In genomic region chr4:176949022-176949421, GRCh38 we compare ENCODE assay signal across 22 cellular contexts.
DNase-seq lines count a peak whose midpoint lies in the region; ATAC-seq and TF ChIP-seq lines count a peak whose summit lies in the region.
"Had no signal": no experiment of that assay in that cellular context is flagged by ENCODE, and none has a peak within 500 bp of the region (broad histone marks: within the 10 kb centered on the region; RNA-seq: fewer than 3 reads in every experiment).

No MANE protein-coding gene starts in this region.

- no peak for TF ChIP-seq POLR2A in body of pancreas (IDR thresholded peaks at IDR 0.05)

- intact Hi-C loops in body of pancreas (cut with DNase I) (no loop called here), left lung (cut with DNase I) (no loop called here)

- H3K27me3 ChIP-seq in body of pancreas (no peaks in the 10 kb centered on the region), left lung (no peaks in the 10 kb centered on the region)
- H3K27me3 ChIP-seq: gastrocnemius medialis, stomach, transverse colon had no signal

- H3K36me3 ChIP-seq in body of pancreas (replicated peaks in 1 of 2; ENCODE audit: insufficient read depth in 1 of 2, low read depth in 2 of 2) (no peaks in the 10 kb centered on the region), left lung (no peaks in the 10 kb centered on the region)
- H3K36me3 ChIP-seq: gastrocnemius medialis, stomach, transverse colon had no signal

- H3K27ac ChIP-seq in body of pancreas: no peak overlapping the region
- no peak overlapping the region for H3K27ac ChIP-seq in left lung
- H3K27ac ChIP-seq: gastrocnemius medialis, stomach, transverse colon had no signal

- in situ Hi-C loops in G401 (cut with HindIII; ENCODE audit: low sequenced_read_pairs): no loop called here

- DNase-seq in AG08395 (ENCODE audit: low spot score) (peak; percentile 34), body of pancreas (peak in 3 of 4 donors; percentile 6 to 25 (median 11)), left lung (peak in 1 of 2 donors; percentile 61), G401 (ENCODE audit: low spot score) (no peak), left lobe of liver (ENCODE audit: low spot score) (no peak)
- DNase-seq: activated CD4-positive, alpha-beta T cell treated with anti-CD3 and anti-CD28 coated beads, Interleukin-2, amount 50 U/mL, for 48 hours; activated effector memory CD4-positive, alpha-beta T cell treated with Interleukin-2 at 50 U/mL for 16 hours; activated naive CD8-positive, alpha-beta T cell treated with anti-CD3 and anti-CD28 coated beads, Interleukin-2, amount 50 U/mL, for 24 hours; gastrocnemius medialis; islet precursor cell; KG1; NCI-H187; occipital lobe; stimulated activated CD4-positive, alpha-beta T cell treated with anti-CD3 and anti-CD28 coated beads, Interleukin-4, amount 100 ng/mL, for 24 hours; stomach; T1000; transverse colon had no signal

- H3K4me1 ChIP-seq in body of pancreas (no peaks in the 10 kb centered on the region), left lung (no peaks in the 10 kb centered on the region)
- H3K4me1 ChIP-seq: gastrocnemius medialis, stomach, transverse colon had no signal

- no peaks in the 10 kb centered on the region for H3K9me3 ChIP-seq in body of pancreas
- no peaks in the 10 kb centered on the region for H3K9me3 ChIP-seq in left lung
- H3K9me3 ChIP-seq: gastrocnemius medialis, stomach, transverse colon had no signal

- no peak for TF ChIP-seq CTCF in body of pancreas (IDR thresholded peaks at IDR 0.05)
- TF ChIP-seq CTCF in left lung (IDR thresholded peaks at IDR 0.05): no peak

- WGBS in body of pancreas, 2 donors: 64 to 79% methylated on average over 4 to 5 of the region's 5 CpGs

- no peak overlapping the region for H3K4me3 ChIP-seq in body of pancreas
- H3K4me3 ChIP-seq in left lung: no peak overlapping the region
- H3K4me3 ChIP-seq: gastrocnemius medialis, stomach, transverse colon had no signal

- ATAC-seq in HG03432 (IDR thresholded peaks at IDR 0.05; ENCODE audit: unreplicated experiment): peak; percentile 73
- no peak for ATAC-seq in body of pancreas
- ATAC-seq in left lung: peak; percentile 41
- no peak for ATAC-seq in HG03342 (IDR thresholded peaks at IDR 0.05; ENCODE audit: unreplicated experiment)
- no peak for ATAC-seq in HG03196 (IDR thresholded peaks at IDR 0.05; ENCODE audit: unreplicated experiment)
- ATAC-seq in left lobe of liver: no peak
- ATAC-seq: activated naive CD8-positive, alpha-beta T cell treated with anti-CD3 and anti-CD28 coated beads, Interleukin-2, amount 50 U/mL, for 24 hours; gastrocnemius medialis; HCT116; WTC11 had no signal

Comparison
In these comparisons a context has a peak if more than half of its experiments do, and no peak if none do; other contexts are left out.
1. DNase-seq: peak in AG08395 (single experiment) and body of pancreas (3 of 4); none in G401 (single experiment) and left lobe of liver (single experiment).
2. ATAC-seq: peak in HG03432 (single experiment) and left lung (single experiment); none in body of pancreas (single experiment), HG03342 (single experiment), HG03196 (single experiment) and left lobe of liver (single experiment).